In genomic region chr21:44082648-44083436, GRCh38 we compare ENCODE assay signal across 11 cellular contexts. TPM values are rescaled to one million over a fixed set of nuclear protein-coding genes. Genes with fewer than 3 reads are reported as not detected.
A peak's percentile ranks its signal among the peaks of the same experiment; 100 is the strongest.
DNase-seq lines count a peak whose midpoint lies in the region; ATAC-seq and TF ChIP-seq lines count a peak whose summit lies in the region.
"Had no signal": no experiment of that assay in that cellular context is flagged by ENCODE, and none has a peak within 500 bp of the region (broad histone marks: within the 10 kb centered on the region; RNA-seq: fewer than 3 reads in every experiment).

No MANE protein-coding gene starts in this region.

- peak overlapping the region; percentile 67 for H3K4me3 Mint-ChIP-seq in activated T-cell treated with anti-CD3 and anti-CD28 coated beads, Interleukin-2, amount 50 U/mL, for 4 hours
- peak overlapping the region; percentile 75 for H3K4me3 Mint-ChIP-seq in activated naive CD8-positive, alpha-beta T cell

- intact Hi-C loops in left lung (cut with DNase I): no loop called here
- intact Hi-C loops in ovary (cut with DNase I): no loop called here

- H3K27ac Mint-ChIP-seq in activated naive CD8-positive, alpha-beta T cell: peak overlapping the region; percentile 95

- no peak for DNase-seq in activated T-cell treated with anti-CD3 and anti-CD28 coated beads, Interleukin-2, amount 50 U/mL, for 4 hours
- no peak for DNase-seq in activated T-cell treated with anti-CD3 and anti-CD28 coated beads, Interleukin-2, amount 50 U/mL, for 1 hour
- DNase-seq in left lung: peak in 1 of 2 donors; percentile 34
- DNase-seq in suprapubic skin (ENCODE audit: low spot score in 2 of 2): peak; percentile 40 to 42
- no peak for DNase-seq in ovary
- DNase-seq in stimulated activated CD8-positive, alpha-beta memory T cell treated with anti-CD3 and anti-CD28 coated beads, Interleukin-4, amount 100 ng/mL, for 48 hours: no peak
- no peak for DNase-seq in COLO668 (lab: John Stamatoyannopoulos, UW; ENCODE audit: unreplicated experiment)
- DNase-seq: NCI-H2081 treated with DMSO at 0.1 percent for 48 hours, psoas muscle had no signal

- H3K9me3 ChIP-seq in left lung: no peaks in the 10 kb centered on the region
- no peaks in the 10 kb centered on the region for H3K9me3 ChIP-seq in suprapubic skin
- H3K9me3 ChIP-seq in ovary: no peaks in the 10 kb centered on the region
- H3K9me3 ChIP-seq: psoas muscle, SJSA1 had no signal

- H3K4me1 ChIP-seq in left lung: peaks cover 0 to 45% of the 10 kb centered on the region in 2 donors
- peaks cover 19% of the 10 kb centered on the region for H3K4me1 ChIP-seq in suprapubic skin
- no peaks in the 10 kb centered on the region for H3K4me1 ChIP-seq in ovary (ENCODE audit: insufficient read depth)
- H3K4me1 ChIP-seq: psoas muscle had no signal

- H3K4me1 Mint-ChIP-seq in activated T-cell treated with anti-CD3 and anti-CD28 coated beads, Interleukin-2, amount 50 U/mL, for 4 hours (ENCODE audit: low read depth): peaks cover 93% of the 10 kb centered on the region
- peaks cover 88% of the 10 kb centered on the region for H3K4me1 Mint-ChIP-seq in activated naive CD8-positive, alpha-beta T cell (ENCODE audit: low read depth)

- 81% methylated on average over 24 of the region's 24 CpGs for WGBS in suprapubic skin
- 84 to 87% (median 85%) methylated on average over 24 of the region's 24 CpGs for WGBS in ovary, 3 donors

- H3K27ac ChIP-seq in left lung (peak overlapping the region; percentile 74 to 75), suprapubic skin (no peak overlapping the region), ovary (no peak overlapping the region)

- no peaks in the 10 kb centered on the region for H3K27me3 Mint-ChIP-seq in activated T-cell treated with anti-CD3 and anti-CD28 coated beads, Interleukin-2, amount 50 U/mL, for 4 hours (ENCODE audit: low read depth)
- H3K27me3 Mint-ChIP-seq in activated naive CD8-positive, alpha-beta T cell: no peaks in the 10 kb centered on the region

- no peak for TF ChIP-seq POLR2A in suprapubic skin (IDR thresholded peaks at IDR 0.05)
- TF ChIP-seq POLR2A in ovary (IDR thresholded peaks at IDR 0.05): no peak

- peaks cover 49% of the 10 kb centered on the region for H3K36me3 Mint-ChIP-seq in activated T-cell treated with anti-CD3 and anti-CD28 coated beads, Interleukin-2, amount 50 U/mL, for 4 hours (ENCODE audit: insufficient read depth)
- H3K36me3 Mint-ChIP-seq in activated naive CD8-positive, alpha-beta T cell: peaks cover 28% of the 10 kb centered on the region

- H3K27me3 ChIP-seq in left lung (no peaks in the 10 kb centered on the region), suprapubic skin (no peaks in the 10 kb centered on the region), ovary (no peaks in the 10 kb centered on the region)
- H3K27me3 ChIP-seq: SJSA1 had no signal

- ATAC-seq in activated T-cell treated with anti-CD3 and anti-CD28 coated beads, Interleukin-2, amount 50 U/mL, for 4 hours: no peak
- ATAC-seq in left lung: peak; percentile 47
- ATAC-seq: psoas muscle had no signal

- H3K36me3 ChIP-seq in left lung: peaks cover 0 to 99% of the 10 kb centered on the region in 2 donors
- H3K36me3 ChIP-seq in suprapubic skin: peaks cover 82% of the 10 kb centered on the region
- no peaks in the 10 kb centered on the region for H3K36me3 ChIP-seq in ovary

- H3K9me3 Mint-ChIP-seq in activated T-cell treated with anti-CD3 and anti-CD28 coated beads, Interleukin-2, amount 50 U/mL, for 4 hours: no peaks in the 10 kb centered on the region
- no peaks in the 10 kb centered on the region for H3K9me3 Mint-ChIP-seq in activated naive CD8-positive, alpha-beta T cell (ENCODE audit: low read depth)

- TF ChIP-seq EP300 in suprapubic skin (IDR thresholded peaks at IDR 0.05) (no peak), ovary (IDR thresholded peaks at IDR 0.05) (no peak)

- no peak for TF ChIP-seq CTCF in left lung (IDR thresholded peaks at IDR 0.05)
- no peak for TF ChIP-seq CTCF in suprapubic skin (IDR thresholded peaks at IDR 0.05)
- TF ChIP-seq CTCF in ovary (IDR thresholded peaks at IDR 0.05): no peak

- H3K4me3 ChIP-seq in left lung (no peak overlapping the region), suprapubic skin (no peak overlapping the region), ovary (no peak overlapping the region)
- H3K4me3 ChIP-seq: psoas muscle, SJSA1 had no signal

RNA-seq across cellular contexts. Expression of gene PWP2, which starts 24.4 kb away (rescaled TPM):
- total RNA-seq in activated T-cell treated with anti-CD3 and anti-CD28 coated beads, Interleukin-2, amount 50 U/mL, for 4 hours: 100 to 1,000 TPM in 1 of 3 donors, 10 to 100 TPM in 2; 24.6 to 145 (median 27.1) TPM
- 1 to 10 TPM; 3.9 to 6.7 TPM for total RNA-seq in left lung
- 10 to 100 TPM in 2 of 4 donors, 1 to 10 TPM in 2; 6.0 to 20.9 (median 8.8) TPM for total RNA-seq in suprapubic skin
- 1 to 10 TPM; 1.9 to 9.3 (median 4.4) TPM for total RNA-seq in ovary
- 1 to 10 TPM; 1.2 to 4.0 TPM for polyA plus RNA-seq in ovary

RNA-seq across cellular contexts. Expression of gene GATD3, which starts 50.6 kb away (rescaled TPM):
- total RNA-seq in activated T-cell treated with anti-CD3 and anti-CD28 coated beads, Interleukin-2, amount 50 U/mL, for 4 hours: 10 to 100 TPM in 1 of 3 donors, 1 to 10 TPM in 2; 7.3 to 63.8 (median 9.3) TPM
- total RNA-seq in left lung (10 to 100 TPM in 1 of 2 donors, 1 to 10 TPM in 1; 8.8 to 10.8 TPM), suprapubic skin (10 to 100 TPM in 1 of 4 donors, 1 to 10 TPM in 3; 1.6 to 44.7 (median 7.3) TPM), ovary (10 to 100 TPM in 5 of 7 donors, 1 to 10 TPM in 2; 5.6 to 16.4 (median 11.7) TPM)
- polyA plus RNA-seq in ovary: 1 to 10 TPM; 4.3 to 7.4 TPM

Comparison
In these comparisons a context has a peak if more than half of its experiments do, and no peak if none do; other contexts are left out.
1. DNase-seq: peak in suprapubic skin (2 of 2); none in activated T-cell treated with anti-CD3 and anti-CD28 coated beads, Interleukin-2, amount 50 U/mL, for 4 hours (single experiment), activated T-cell treated with anti-CD3 and anti-CD28 coated beads, Interleukin-2, amount 50 U/mL, for 1 hour (single experiment), ovary (0 of 5), stimulated activated CD8-positive, alpha-beta memory T cell treated with anti-CD3 and anti-CD28 coated beads, Interleukin-4, amount 100 ng/mL, for 48 hours (single experiment) and COLO668 (single experiment).
2. H3K27ac ChIP-seq: peak in left lung (2 of 2); none in suprapubic skin (single experiment) and ovary (0 of 2).